Comparison of ENCODE assay signal across 17 cellular contexts in the genomic region with DNA sequence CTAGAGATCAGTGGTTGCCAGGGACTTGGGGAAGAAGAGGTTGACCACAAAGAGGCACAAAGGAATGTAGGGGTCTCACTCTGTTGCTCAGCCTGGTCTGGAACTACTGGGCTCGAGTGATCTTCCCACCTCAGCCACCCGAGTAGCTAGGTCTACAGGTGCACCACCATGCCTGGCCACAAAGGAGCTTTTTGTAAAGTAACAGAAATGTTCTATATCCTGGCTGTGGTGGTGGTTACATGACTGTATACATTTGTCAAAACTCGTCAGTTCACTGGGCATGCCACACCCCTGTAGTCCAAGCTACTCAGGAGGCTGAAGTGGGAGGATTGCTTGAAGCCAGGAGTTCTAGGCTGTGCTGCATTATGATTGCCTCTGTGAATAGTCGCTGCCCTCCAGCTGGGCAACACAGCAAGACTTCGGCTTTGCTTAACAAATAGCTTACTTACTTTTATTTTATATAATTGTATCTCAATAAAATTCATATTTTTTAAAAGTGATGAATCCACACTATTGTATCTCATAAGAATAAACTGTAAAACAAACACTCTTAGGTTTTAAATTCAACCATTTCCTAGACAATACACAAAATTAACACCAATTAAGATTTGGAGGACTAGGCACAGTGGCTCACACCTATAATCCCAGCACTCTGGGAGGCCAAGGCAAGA. TPM values are rescaled to one million over a fixed set of nuclear protein-coding genes. Genes with fewer than 3 reads are reported as not detected.
A peak's percentile ranks its signal among the peaks of the same experiment; 100 is the strongest.
DNase-seq lines count a peak whose midpoint lies in the region; ATAC-seq and TF ChIP-seq lines count a peak whose summit lies in the region.
"Had no signal": no experiment of that assay in that cellular context is flagged by ENCODE, and none has a peak within 500 bp of the region (broad histone marks: within the 10 kb centered on the region; RNA-seq: fewer than 3 reads in every experiment).

No MANE protein-coding gene starts in this region.

- H3K36me3 Mint-ChIP-seq in Calu3 (ENCODE audit: insufficient read depth, unreplicated experiment) = peaks cover 6% of the 10 kb centered on the region
- H3K36me3 Mint-ChIP-seq in activated CD4-positive, alpha-beta memory T cell treated with anti-CD3 and anti-CD28 coated beads, Interleukin-2, amount 10 ng/mL, durations not matched to agents 7 days and 5 days (ENCODE audit: low read depth) = peaks cover 44% of the 10 kb centered on the region

- H3K4me3 Mint-ChIP-seq in Calu3 (ENCODE audit: low read depth, unreplicated experiment) = peak overlapping the region; percentile 21
- H3K4me3 Mint-ChIP-seq in activated CD4-positive, alpha-beta memory T cell treated with anti-CD3 and anti-CD28 coated beads, Interleukin-2, amount 10 ng/mL, durations not matched to agents 7 days and 5 days = no peak overlapping the region

- no peak overlapping the region for H3K4me3 ChIP-seq in Jurkat, Clone E6-1 (ENCODE audit: low read length)
- H3K4me3 ChIP-seq: ascending aorta, gastroesophageal sphincter, smooth muscle cell had no signal

- BruUV-seq in Calu3 (replicated peaks; lab: Mats Ljungman, UMichigan) = no TSS peak

- no peak for ATAC-seq in HG03442 (IDR thresholded peaks at IDR 0.05; ENCODE audit: unreplicated experiment)
- no peak for ATAC-seq in GM21717 (IDR thresholded peaks at IDR 0.05; ENCODE audit: unreplicated experiment)
- ATAC-seq: gastroesophageal sphincter had no signal

- H3K4me1 Mint-ChIP-seq in Calu3 (ENCODE audit: low read depth, unreplicated experiment) = peaks cover 15% of the 10 kb centered on the region
- H3K4me1 Mint-ChIP-seq in activated CD4-positive, alpha-beta memory T cell treated with anti-CD3 and anti-CD28 coated beads, Interleukin-2, amount 10 ng/mL, durations not matched to agents 7 days and 5 days = peaks cover 51% of the 10 kb centered on the region

- POLR2A ChIA-PET in activated CD4-positive, alpha-beta memory T cell treated with anti-CD3 and anti-CD28 coated beads, Interleukin-2, amount 10 ng/mL, durations not matched to agents 7 days and 5 days (lab: Charles Lee) = interaction anchor here (11.5 kb wide), 1 partner anchor 43 kb away, joined by 134 read pairs; the partner anchor contains the start of gene TRIM37

- no peak overlapping the region for H3K27ac Mint-ChIP-seq in Calu3 (ENCODE audit: unreplicated experiment)
- H3K27ac Mint-ChIP-seq in activated CD4-positive, alpha-beta memory T cell treated with anti-CD3 and anti-CD28 coated beads, Interleukin-2, amount 10 ng/mL, durations not matched to agents 7 days and 5 days = peak overlapping the region; percentile 31

- H3K27me3 Mint-ChIP-seq in Calu3 (ENCODE audit: unreplicated experiment) = no peaks in the 10 kb centered on the region
- no peaks in the 10 kb centered on the region for H3K27me3 Mint-ChIP-seq in activated CD4-positive, alpha-beta memory T cell treated with anti-CD3 and anti-CD28 coated beads, Interleukin-2, amount 10 ng/mL, durations not matched to agents 7 days and 5 days

- intact Hi-C loops in Calu3 (cut with micrococcal nuclease; ENCODE audit: unreplicated experiment) = loop anchor here (10.0 kb wide), 1 partner anchor 45 kb away; the partner anchor contains the start of gene TRIM37

- no peak for TF ChIP-seq CTCF in Calu3 (IDR thresholded peaks at IDR 0.05; ENCODE audit: unreplicated experiment)

- DNase-seq in Calu3 (no peak), glomerular visceral epithelial cell (ENCODE audit: extremely low spot score) (peak; percentile 80)
- peak; percentile 67 for DNase-seq in Jurkat, Clone E6-1 (ENCODE audit: low read depth, low spot score)
- DNase-seq in activated CD4-positive, alpha-beta memory T cell treated with anti-CD3 and anti-CD28 coated beads, Interleukin-2, amount 10 ng/mL, durations not matched to agents 7 days and 5 days = peak; percentile 31
- DNase-seq in effector CD8-positive, alpha-beta T cell (lab: John Stamatoyannopoulos, UW) = no peak
- DNase-seq: activated T-cell treated with anti-CD3 and anti-CD28 coated beads, Interleukin-2, amount 50 U/mL, for 1 hour; KG1; midbrain; NCI-H187; NCI-H748 treated with DMSO at 0.1 percent for 48 hours; occipital lobe; Right ventricle myocardium superior had no signal

- H3K9me3 Mint-ChIP-seq in Calu3 (ENCODE audit: low read depth, unreplicated experiment) = no peaks in the 10 kb centered on the region
- no peaks in the 10 kb centered on the region for H3K9me3 Mint-ChIP-seq in activated CD4-positive, alpha-beta memory T cell treated with anti-CD3 and anti-CD28 coated beads, Interleukin-2, amount 10 ng/mL, durations not matched to agents 7 days and 5 days

- CTCF ChIA-PET in Calu3 (lab: Charles Lee) = interaction anchor here (0.6 to 1.2 kb wide), 2 partner anchors 9 to 1410 kb away, joined by 3 to 7 read pairs; no protein-coding TSS in a partner anchor
- CTCF ChIA-PET in activated CD4-positive, alpha-beta memory T cell treated with anti-CD3 and anti-CD28 coated beads, Interleukin-2, amount 10 ng/mL, durations not matched to agents 7 days and 5 days (lab: Charles Lee) = interaction anchor here (0.6 kb wide), 2 partner anchors 19 to 562 kb away, joined by 4 read pairs; no protein-coding TSS in a partner anchor

RNA-seq across cellular contexts. Expression of gene SKA2, which starts 5.0 kb away (rescaled TPM):
- total RNA-seq in Calu3 (2022) = 36.3 and 44.1 TPM in 2 replicates
- 139 TPM for polyA plus RNA-seq in Jurkat, Clone E6-1 (2012; ENCODE audit: insufficient read depth, insufficient read length)
- total RNA-seq in activated CD4-positive, alpha-beta memory T cell treated with anti-CD3 and anti-CD28 coated beads, Interleukin-2, amount 10 ng/mL, durations not matched to agents 7 days and 5 days = 100 to 1,000 TPM in 1 of 2 experiments, 10 to 100 TPM in 1; 88.1 to 101 TPM

RNA-seq across cellular contexts. Expression of gene PRR11, which starts 5.6 kb away (rescaled TPM):
- total RNA-seq in Calu3 (2022) = 41.4 and 52.7 TPM in 2 replicates
- 46.2 TPM for polyA plus RNA-seq in Jurkat, Clone E6-1 (2012; ENCODE audit: insufficient read depth, insufficient read length)
- total RNA-seq in activated CD4-positive, alpha-beta memory T cell treated with anti-CD3 and anti-CD28 coated beads, Interleukin-2, amount 10 ng/mL, durations not matched to agents 7 days and 5 days = 10 to 100 TPM; 68.2 to 70.6 TPM

RNA-seq across cellular contexts. Expression of gene TRIM37, which starts 43.3 kb away (rescaled TPM):
- 16.2 and 17.2 TPM in 2 replicates for total RNA-seq in Calu3 (2022)
- polyA plus RNA-seq in Jurkat, Clone E6-1 (2012; ENCODE audit: insufficient read depth, insufficient read length) = 25.0 TPM
- 10 to 100 TPM; 23.7 to 24.5 TPM for total RNA-seq in activated CD4-positive, alpha-beta memory T cell treated with anti-CD3 and anti-CD28 coated beads, Interleukin-2, amount 10 ng/mL, durations not matched to agents 7 days and 5 days

RNA-seq across cellular contexts. Expression of gene SMG8, which starts 59.9 kb away (rescaled TPM):
- total RNA-seq in Calu3 (2022) = 9.9 and 10.2 TPM in 2 replicates
- 18.3 TPM for polyA plus RNA-seq in Jurkat, Clone E6-1 (2012; ENCODE audit: insufficient read depth, insufficient read length)
- 10 to 100 TPM; 15.3 to 16.2 TPM for total RNA-seq in activated CD4-positive, alpha-beta memory T cell treated with anti-CD3 and anti-CD28 coated beads, Interleukin-2, amount 10 ng/mL, durations not matched to agents 7 days and 5 days

Comparison
In these comparisons a context has a peak if more than half of its experiments do, and no peak if none do; other contexts are left out.
1. DNase-seq: peak in Jurkat, Clone E6-1 (single experiment), activated CD4-positive, alpha-beta memory T cell treated with anti-CD3 and anti-CD28 coated beads, Interleukin-2, amount 10 ng/mL, durations not matched to agents 7 days and 5 days (single experiment) and glomerular visceral epithelial cell (single experiment); none in Calu3 (single experiment) and effector CD8-positive, alpha-beta T cell (single experiment).